Comparison of ENCODE assay signal across 1 cellular context in the genomic region with DNA sequence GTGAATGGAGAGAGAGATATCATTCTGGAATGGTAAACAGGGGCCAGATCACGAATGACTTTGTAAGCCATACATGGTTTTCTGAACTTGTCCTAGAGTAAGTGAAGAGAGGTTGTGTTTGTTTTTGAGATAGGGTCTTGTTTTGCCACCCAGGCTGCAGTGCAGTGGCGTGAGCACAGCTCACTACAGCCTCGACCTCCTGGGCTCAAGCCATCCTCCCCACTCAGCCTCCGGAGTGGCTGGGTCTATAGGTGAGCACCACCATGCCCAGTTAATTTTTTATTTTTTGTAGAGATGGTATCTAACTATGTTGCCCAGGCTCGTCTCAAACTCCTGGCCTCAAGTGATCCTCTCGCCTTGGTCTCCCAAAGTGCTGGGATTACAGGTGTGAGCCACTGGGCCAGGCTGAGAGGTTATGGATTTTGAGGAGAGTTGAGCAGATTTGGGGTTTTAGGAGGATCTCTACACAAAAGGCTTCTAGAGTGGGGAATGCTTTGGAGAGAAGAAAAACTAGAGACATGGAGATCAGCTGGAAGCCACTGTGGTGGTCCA.
TF ChIP-seq lines count a peak whose summit lies in the region.

No MANE protein-coding gene starts in this region.

TF ChIP-seq in HCT116, 20 proteins besides CTCF, POLR2A, EP300 and RAD21:
- no peak for TF ChIP-seq YY1 (IDR thresholded peaks at IDR 0.05; ENCODE audit: extremely low read depth, insufficient replicate concordance, low read depth, low read length)
- TF ChIP-seq SP1 (IDR thresholded peaks at IDR 0.05; ENCODE audit: low read depth), result no peak
- no peak for TF ChIP-seq ELF1 (IDR thresholded peaks at IDR 0.05; ENCODE audit: borderline replicate concordance, low read depth)
- TF ChIP-seq, protein P1, sequence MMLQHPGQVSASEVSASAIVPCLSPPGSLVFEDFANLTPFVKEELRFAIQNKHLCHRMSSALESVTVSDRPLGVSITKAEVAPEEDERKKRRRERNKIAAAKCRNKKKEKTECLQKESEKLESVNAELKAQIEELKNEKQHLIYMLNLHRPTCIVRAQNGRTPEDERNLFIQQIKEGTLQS (IDR thresholded peaks at IDR 0.05), result no peak
- TF ChIP-seq, protein P2, sequence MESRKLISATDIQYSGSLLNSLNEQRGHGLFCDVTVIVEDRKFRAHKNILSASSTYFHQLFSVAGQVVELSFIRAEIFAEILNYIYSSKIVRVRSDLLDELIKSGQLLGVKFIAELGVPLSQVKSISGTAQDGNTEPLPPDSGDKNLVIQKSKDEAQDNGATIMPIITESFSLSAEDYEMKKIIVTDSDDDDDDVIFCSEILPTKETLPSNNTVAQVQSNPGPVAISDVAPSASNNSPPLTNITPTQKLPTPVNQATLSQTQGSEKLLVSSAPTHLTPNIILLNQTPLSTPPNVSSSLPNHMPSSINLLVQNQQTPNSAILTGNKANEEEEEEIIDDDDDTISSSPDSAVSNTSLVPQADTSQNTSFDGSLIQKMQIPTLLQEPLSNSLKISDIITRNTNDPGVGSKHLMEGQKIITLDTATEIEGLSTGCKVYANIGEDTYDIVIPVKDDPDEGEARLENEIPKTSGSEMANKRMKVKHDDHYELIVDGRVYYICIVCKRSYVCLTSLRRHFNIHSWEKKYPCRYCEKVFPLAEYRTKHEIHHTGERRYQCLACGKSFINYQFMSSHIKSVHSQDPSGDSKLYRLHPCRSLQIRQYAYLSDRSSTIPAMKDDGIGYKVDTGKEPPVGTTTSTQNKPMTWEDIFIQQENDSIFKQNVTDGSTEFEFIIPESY (IDR thresholded peaks at IDR 0.05; ENCODE audit: extremely low read depth, insufficient replicate concordance, low read length), result no peak
- no peak for TF ChIP-seq FOSL1 (IDR thresholded peaks at IDR 0.05; ENCODE audit: low read depth)
- TF ChIP-seq EGR1 (IDR thresholded peaks at IDR 0.05; ENCODE audit: low read depth), result no peak
- TF ChIP-seq SRF (IDR thresholded peaks at IDR 0.05; ENCODE audit: low read depth), result no peak
- no peak for TF ChIP-seq CBX3 (IDR thresholded peaks at IDR 0.05; ENCODE audit: low read depth)
- no peak for TF ChIP-seq SIN3A (IDR thresholded peaks at IDR 0.05; ENCODE audit: low read depth)
- TF ChIP-seq EZH2 (IDR thresholded peaks at IDR 0.05), result no peak
- no peak for TF ChIP-seq JUND (IDR thresholded peaks at IDR 0.05)
- TF ChIP-seq POLR2AphosphoS5 (IDR thresholded peaks at IDR 0.05; ENCODE audit: low read depth, low read length), result no peak
- TF ChIP-seq EZH2phosphoT487 (IDR thresholded peaks at IDR 0.05; ENCODE audit: borderline replicate concordance), result no peak
